ENCODE assay signal across 15 cellular contexts in genomic region chr15:59140422-59141226, GRCh38. TPM values are rescaled to one million over a fixed set of nuclear protein-coding genes. Genes with fewer than 3 reads are reported as not detected.
DNase-seq lines count a peak whose midpoint lies in the region; ATAC-seq and TF ChIP-seq lines count a peak whose summit lies in the region.
"Had no signal": no experiment of that assay in that cellular context is flagged by ENCODE, and none has a peak within 500 bp of the region (broad histone marks: within the 10 kb centered on the region; RNA-seq: fewer than 3 reads in every experiment).

No MANE protein-coding gene starts in this region.

- H3K36me3 ChIP-seq in breast epithelium: no peaks in the 10 kb centered on the region
- peaks cover 0 to 55% of the 10 kb centered on the region in 2 donors for H3K36me3 ChIP-seq in left lung

- H3K27ac Mint-ChIP-seq in MCF 10A (ENCODE audit: low read depth, unreplicated experiment) (peak overlapping the region; percentile 74), brain (peak overlapping the region in 4 of 5 experiments; percentile 56 to 78 (median 63)), T-helper 17 cell (no peak overlapping the region)

- CTCF ChIA-PET in MCF 10A (lab: Yijun Ruan, JAX): interaction anchor here (0.6 to 1.4 kb wide), 2 partner anchors 23 to 30 kb away, joined by 3 read pairs; no protein-coding TSS in a partner anchor

- H3K4me1 ChIP-seq in breast epithelium (no peaks in the 10 kb centered on the region), left lung (peaks cover 0 to 9% of the 10 kb centered on the region in 2 donors)
- H3K4me1 ChIP-seq: ascending aorta had no signal

- ATAC-seq in left lung (peak; percentile 94), T-helper 17 cell (no peak), HG03460 (IDR thresholded peaks at IDR 0.05; ENCODE audit: unreplicated experiment) (no peak), HG02678 (IDR thresholded peaks at IDR 0.05; ENCODE audit: unreplicated experiment) (no peak), HG02870 (IDR thresholded peaks at IDR 0.05; ENCODE audit: unreplicated experiment) (no peak)
- ATAC-seq: Right ventricle myocardium inferior had no signal

- TF ChIP-seq POLR2A in breast epithelium (IDR thresholded peaks at IDR 0.05): no peak

- intact Hi-C loops in MCF 10A (cut with micrococcal nuclease): no loop called here
- intact Hi-C loops in breast epithelium (cut with DNase I; ENCODE audit: low total_unique reads): no loop called here
- intact Hi-C loops in left lung (cut with DNase I): no loop called here

- BruUV-seq in MCF 10A (replicated peaks; lab: Mats Ljungman, UMichigan): no TSS peak

- no peaks in the 10 kb centered on the region for H3K27me3 ChIP-seq in breast epithelium
- no peaks in the 10 kb centered on the region for H3K27me3 ChIP-seq in left lung
- H3K27me3 ChIP-seq: ascending aorta, dorsolateral prefrontal cortex had no signal

- H3K4me3 Mint-ChIP-seq in MCF 10A (ENCODE audit: unreplicated experiment) (no peak overlapping the region), brain (no peak overlapping the region), T-helper 17 cell (no peak overlapping the region)

- H3K27ac ChIP-seq in breast epithelium (no peak overlapping the region), left lung (peak overlapping the region; percentile 16 to 53)
- H3K27ac ChIP-seq: ascending aorta had no signal

- H3K4me1 Mint-ChIP-seq in MCF 10A (ENCODE audit: insufficient read depth, unreplicated experiment): peaks cover 15% of the 10 kb centered on the region
- no peaks in the 10 kb centered on the region for H3K4me1 Mint-ChIP-seq in brain
- H3K4me1 Mint-ChIP-seq in T-helper 17 cell: peaks cover 11% of the 10 kb centered on the region

- TF ChIP-seq CTCF in MCF 10A (IDR thresholded peaks at IDR 0.05; ENCODE audit: unreplicated experiment): no peak
- TF ChIP-seq CTCF in breast epithelium (IDR thresholded peaks at IDR 0.05): no peak
- TF ChIP-seq CTCF in brain (conservative IDR thresholded peaks at IDR 0.05): no peak
- no peak for TF ChIP-seq CTCF in left lung (IDR thresholded peaks at IDR 0.05)

- H3K9me3 Mint-ChIP-seq in MCF 10A (ENCODE audit: unreplicated experiment) (no peaks in the 10 kb centered on the region), brain (no peaks in the 10 kb centered on the region)

- H3K9me3 ChIP-seq in breast epithelium (no peaks in the 10 kb centered on the region), left lung (no peaks in the 10 kb centered on the region), T-helper 17 cell (ENCODE audit: control insufficient read depth, low read length, poor library complexity, severe bottlenecking) (no peaks in the 10 kb centered on the region)
- H3K9me3 ChIP-seq: ascending aorta had no signal

- H3K4me3 ChIP-seq in breast epithelium (no peak overlapping the region), left lung (no peak overlapping the region)
- H3K4me3 ChIP-seq: ascending aorta, dorsolateral prefrontal cortex had no signal

- POLR2A ChIA-PET in MCF 10A (lab: Yijun Ruan, JAX): interaction anchor here (0.6 to 1.0 kb wide), 3 partner anchors 22 to 153 kb away, joined by 3 to 4 read pairs (median 3); partner anchors contain the start of gene RNF111

- H3K27me3 Mint-ChIP-seq in MCF 10A (ENCODE audit: insufficient read depth, unreplicated experiment) (no peaks in the 10 kb centered on the region), brain (no peaks in the 10 kb centered on the region), T-helper 17 cell (no peaks in the 10 kb centered on the region)

- H3K36me3 Mint-ChIP-seq in MCF 10A (ENCODE audit: insufficient read depth, unreplicated experiment) (peaks cover 61% of the 10 kb centered on the region), brain (peaks cover 32% of the 10 kb centered on the region), T-helper 17 cell (ENCODE audit: low read depth) (peaks cover 3% of the 10 kb centered on the region)

- DNase-seq in MCF 10A (ENCODE audit: unreplicated experiment): peak; percentile 60
- no peak for DNase-seq in breast epithelium (ENCODE audit: low spot score in 2 of 2)
- peak in 1 of 2 donors; percentile 67 for DNase-seq in left lung
- no peak for DNase-seq in T-helper 17 cell
- DNase-seq: activated CD4-positive, alpha-beta T cell treated with anti-CD3 and anti-CD28 coated beads for 48 hours; dorsolateral prefrontal cortex; NCI-H1930; right cardiac atrium; stimulated activated CD8-positive, alpha-beta memory T cell treated with anti-CD3 and anti-CD28 coated beads, Interleukin-4, amount 100 ng/mL, for 48 hours had no signal

RNA-seq across cellular contexts. Expression of gene CCNB2, which starts 35.7 kb away (rescaled TPM):
- 25.7 and 54.1 TPM in 2 replicates for total RNA-seq in MCF 10A (2022)
- 1 to 10 TPM in 1 of 3 donors, under 1 TPM in 2; 0.29 to 3.5 (median 0.98) TPM for total RNA-seq in breast epithelium
- polyA plus RNA-seq in brain (ENCODE audit: insufficient read depth, low read depth, low replicate concordance): 68.9 TPM
- 10 to 100 TPM in 1 of 2 donors, 1 to 10 TPM in 1; 3.3 to 11.0 TPM for total RNA-seq in left lung
- total RNA-seq in T-helper 17 cell: under 1 TPM in 1 of 2 donors, not detected in 1; 0.73 TPM
- total RNA-seq: ascending aorta had no signal

Comparison
In these comparisons a context has a peak if more than half of its experiments do, and no peak if none do; other contexts are left out.
1. H3K27ac ChIP-seq: peak in left lung (2 of 2); none in breast epithelium (0 of 2).